In genomic region chr6:36358235-36358915, GRCh38 we compare ENCODE assay signal across 1 cellular context.
TF ChIP-seq lines count a peak whose summit lies in the region.

No MANE protein-coding gene starts in this region.

TF ChIP-seq in K562, 482 proteins besides CTCF, POLR2A, EP300 and RAD21 (continued from another document and continues in another):
- peak; percentile 52 for TF ChIP-seq USF1 (CRISPR knock-in tag; IDR thresholded peaks at IDR 0.05)
- no peak for TF ChIP-seq MBD2 (IDR thresholded peaks at IDR 0.05; ENCODE audit: borderline replicate concordance, low read depth)
- no peak for TF ChIP-seq STAT5B (CRISPR knock-in tag; IDR thresholded peaks at IDR 0.05)
- TF ChIP-seq RAD51 (IDR thresholded peaks at IDR 0.05; ENCODE audit: borderline replicate concordance, low read depth) = peak; percentile 80
- TF ChIP-seq MAZ (CRISPR knock-in tag; conservative IDR thresholded peaks at IDR 0.05 in 1 of 2, IDR thresholded peaks at IDR 0.05 in 1 of 2) = 0 out of 4 replicates have a peak, but pooled peaks of 1 of the 2 experiments have one; percentile 25
- TF ChIP-seq LCOR (CRISPR knock-in tag; IDR thresholded peaks at IDR 0.05) = no peak
- no peak for TF ChIP-seq RFX5 (IDR thresholded peaks at IDR 0.05; ENCODE audit: low read depth, low read length)
- peak; percentile 86 for TF ChIP-seq TOE1 (IDR thresholded peaks at IDR 0.05; ENCODE audit: borderline replicate concordance)
- TF ChIP-seq TOE1 (CRISPR knock-in tag; IDR thresholded peaks at IDR 0.05; ENCODE audit: borderline replicate concordance, low read depth) = no peak
- TF ChIP-seq DIDO1 (tag; IDR thresholded peaks at IDR 0.05; ENCODE audit: low read depth) = no peak
- TF ChIP-seq EGR1 (conservative IDR thresholded peaks at IDR 0.05) = peak; percentile 24; the same call in 1 of the 2 replicates
- 0 out of 2 replicates have a peak, but pooled peaks have one; percentile 9 for TF ChIP-seq SMAD4 (CRISPR knock-in tag; conservative IDR thresholded peaks at IDR 0.05)
- TF ChIP-seq ZFP36 (IDR thresholded peaks at IDR 0.05; ENCODE audit: low read depth, low read length, partially characterized antibody) = no peak
- no peak for TF ChIP-seq FOXA1 (IDR thresholded peaks at IDR 0.05; ENCODE audit: borderline replicate concordance)
- no peak for TF ChIP-seq SOX6 (IDR thresholded peaks at IDR 0.05)
- no peak for TF ChIP-seq HES1 (IDR thresholded peaks at IDR 0.05; ENCODE audit: low read depth)
- TF ChIP-seq CBFA2T2 (conservative IDR thresholded peaks at IDR 0.05) = 0 out of 2 replicates have a peak, but pooled peaks have one; percentile 11
- TF ChIP-seq NR2C2 (CRISPR knock-in tag; IDR thresholded peaks at IDR 0.05) = no peak
- TF ChIP-seq NR2C2 (tag; IDR thresholded peaks at IDR 0.05) = 0 out of 2 replicates have a peak, but pooled peaks have one; percentile 15
- TF ChIP-seq ZNF277 (CRISPR knock-in tag; IDR thresholded peaks at IDR 0.05; ENCODE audit: borderline replicate concordance) = no peak
- TF ChIP-seq ZZZ3 (IDR thresholded peaks at IDR 0.05) = no peak
- no peak for TF ChIP-seq HDAC3 (IDR thresholded peaks at IDR 0.05; ENCODE audit: borderline replicate concordance, partially characterized antibody)
- TF ChIP-seq FOXP1 (CRISPR knock-in tag; IDR thresholded peaks at IDR 0.05) = no peak
- TF ChIP-seq NKRF (IDR thresholded peaks at IDR 0.05; ENCODE audit: borderline replicate concordance) = no peak
- TF ChIP-seq TFAP4 (CRISPR knock-in tag; IDR thresholded peaks at IDR 0.05; ENCODE audit: borderline replicate concordance) = peak; percentile 86
- TF ChIP-seq JUN (IDR thresholded peaks at IDR 0.05; ENCODE audit: borderline replicate concordance, low read depth, low read length) = no peak
- TF ChIP-seq JUN (CRISPR knock-in tag; IDR thresholded peaks at IDR 0.05; ENCODE audit: borderline replicate concordance) = no peak
- TF ChIP-seq NFIX (CRISPR knock-in tag; IDR thresholded peaks at IDR 0.05; ENCODE audit: low read depth) = no peak
- no peak for TF ChIP-seq GATA2 (CRISPR knock-in tag; IDR thresholded peaks at IDR 0.05)
- no peak for TF ChIP-seq BCOR (IDR thresholded peaks at IDR 0.05)
- TF ChIP-seq TFE3 (CRISPR knock-in tag; IDR thresholded peaks at IDR 0.05) = peak; percentile 95
- TF ChIP-seq PBX2 (CRISPR knock-in tag; IDR thresholded peaks at IDR 0.05; ENCODE audit: low read depth) = no peak
- TF ChIP-seq PBX2 (tag; conservative IDR thresholded peaks at IDR 0.05; ENCODE audit: low read depth) = peak; percentile 46; the same call in 1 of the 2 replicates
- no peak for TF ChIP-seq PTRF (tag; IDR thresholded peaks at IDR 0.05)
- no peak for TF ChIP-seq BHLHE40 (IDR thresholded peaks at IDR 0.05; ENCODE audit: low read length)
- no peak for TF ChIP-seq HIVEP1 (CRISPR knock-in tag; IDR thresholded peaks at IDR 0.05)
- no peak for TF ChIP-seq ZNF717 (CRISPR knock-in tag; IDR thresholded peaks at IDR 0.05)
- no peak for TF ChIP-seq WHSC1 (IDR thresholded peaks at IDR 0.05; ENCODE audit: low read length)
- no peak for TF ChIP-seq YY1 (IDR thresholded peaks at IDR 0.05; ENCODE audit: borderline replicate concordance in 1 of 3, control insufficient read depth in 1 of 3, extremely low read depth in 1 of 3, insufficient read depth in 3 of 3, insufficient read length in 1 of 3, insufficient replicate concordance in 2 of 3, low read depth in 1 of 3, low read length in 2 of 3)
- 0 out of 6 replicates have a peak, but pooled peaks of 1 of the 3 experiments have one; percentile 27 for TF ChIP-seq ZBTB11 (CRISPR knock-in tag; IDR thresholded peaks at IDR 0.05)
- TF ChIP-seq PHTF2 (CRISPR knock-in tag; IDR thresholded peaks at IDR 0.05) = no peak
- TF ChIP-seq GABPB2 (CRISPR knock-in tag; conservative IDR thresholded peaks at IDR 0.05) = no peak
- no peak for TF ChIP-seq NR4A1 (CRISPR knock-in tag; IDR thresholded peaks at IDR 0.05)
- no peak for TF ChIP-seq NR4A1 (tag; IDR thresholded peaks at IDR 0.05)
- no peak for TF ChIP-seq ZNF584 (CRISPR knock-in tag; IDR thresholded peaks at IDR 0.05; ENCODE audit: low read depth)
- no peak for TF ChIP-seq ZNF140 (CRISPR knock-in tag; IDR thresholded peaks at IDR 0.05)
- no peak for TF ChIP-seq ZBTB1 (CRISPR knock-in tag; IDR thresholded peaks at IDR 0.05; ENCODE audit: borderline replicate concordance, low read depth)
- no peak for TF ChIP-seq DEAF1 (CRISPR knock-in tag; IDR thresholded peaks at IDR 0.05)
- TF ChIP-seq TEAD1 (CRISPR knock-in tag; IDR thresholded peaks at IDR 0.05) = no peak
- TF ChIP-seq CREB3L1 (IDR thresholded peaks at IDR 0.05; ENCODE audit: borderline replicate concordance, low read depth) = no peak
- no peak for TF ChIP-seq STAT5A (IDR thresholded peaks at IDR 0.05; ENCODE audit: borderline replicate concordance, low read length)
